21 cellular contexts compared by ENCODE assay signal in the genomic region with DNA sequence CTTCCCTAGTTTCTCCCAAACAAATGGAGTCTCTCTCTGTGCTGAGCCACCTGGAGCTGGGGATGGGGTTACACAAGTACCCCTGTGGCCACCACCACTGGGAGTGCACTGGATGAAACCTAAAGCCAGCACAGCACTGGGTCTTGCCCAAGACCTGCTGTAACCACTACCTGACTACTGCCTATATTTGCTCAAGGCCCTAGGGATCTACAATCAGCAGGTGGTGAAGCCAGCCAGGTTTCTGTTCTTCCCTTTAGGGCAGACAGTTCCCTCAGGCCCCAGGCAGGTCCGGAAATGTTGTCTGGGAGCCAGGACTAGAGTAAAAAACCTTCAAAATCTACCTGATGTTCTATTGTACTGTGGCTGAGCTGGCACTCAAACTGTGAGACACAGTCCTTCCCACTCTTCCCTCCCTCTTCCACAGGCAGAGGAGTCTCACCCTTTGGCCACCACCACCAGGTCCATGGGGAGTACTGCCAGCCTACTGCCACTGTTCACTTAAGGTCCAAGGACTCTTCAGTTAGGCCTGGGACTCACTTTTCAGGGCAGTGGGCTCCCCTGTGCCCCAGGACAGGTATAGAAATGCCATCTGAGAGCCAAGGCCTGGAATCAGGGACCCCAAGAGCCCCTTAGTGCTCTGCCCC. TPM values are rescaled to one million over a fixed set of nuclear protein-coding genes. Genes with fewer than 3 reads are reported as not detected.
DNase-seq lines count a peak whose midpoint lies in the region; ATAC-seq and TF ChIP-seq lines count a peak whose summit lies in the region.
"Had no signal": no experiment of that assay in that cellular context is flagged by ENCODE, and none has a peak within 500 bp of the region (broad histone marks: within the 10 kb centered on the region; RNA-seq: fewer than 3 reads in every experiment).

No MANE protein-coding gene starts in this region.

- H3K4me1 ChIP-seq in HEK293 (ENCODE audit: control insufficient read depth, insufficient read depth, low read length) (no peaks in the 10 kb centered on the region), OCI-LY3 (ENCODE audit: low read length) (peaks cover 11% of the 10 kb centered on the region), right lobe of liver (peaks cover 0 to 4% (median 0%) of the 10 kb centered on the region in 4 donors), psoas muscle (no peaks in the 10 kb centered on the region)
- H3K4me1 ChIP-seq in effector memory CD4-positive, alpha-beta T cell (ENCODE audit: control insufficient read depth, insufficient read depth, low read length, poor library complexity, severe bottlenecking): no peaks in the 10 kb centered on the region
- H3K4me1 ChIP-seq: HAP-1, SJSA1 had no signal

- H3K36me3 ChIP-seq in HEK293 (ENCODE audit: control insufficient read depth in 2 of 2, insufficient read depth in 1 of 2, low read length in 2 of 2) (peaks cover 0 to 6% of the 10 kb centered on the region in 2 experiments; a peak in 1 of 3 replicates), OCI-LY3 (replicated peaks; ENCODE audit: low read depth, low read length) (no peaks in the 10 kb centered on the region), right lobe of liver (no peaks in the 10 kb centered on the region), psoas muscle (ENCODE audit: insufficient read depth in 1 of 2, low read depth in 1 of 2) (no peaks in the 10 kb centered on the region)
- H3K36me3 ChIP-seq in effector memory CD4-positive, alpha-beta T cell (ENCODE audit: control insufficient read depth, insufficient read depth, low read length): no peaks in the 10 kb centered on the region
- H3K36me3 ChIP-seq: HAP-1, MG63, SJSA1 had no signal

- H4K20me1 ChIP-seq in OCI-LY3 (ENCODE audit: insufficient read depth, low read length): no peaks in the 10 kb centered on the region

- ATAC-seq in right lobe of liver (peak in 3 of 4 donors; percentile 77 to 94 (median 79)), psoas muscle (no peak)

- intact Hi-C loops in right lobe of liver (cut with DNase I): no loop called here
- intact Hi-C loops in psoas muscle (cut with DNase I): no loop called here

- H3K27me3 ChIP-seq in OCI-LY3 (ENCODE audit: low read depth, low read length) (no peaks in the 10 kb centered on the region), right lobe of liver (no peaks in the 10 kb centered on the region), psoas muscle (ENCODE audit: insufficient read depth in 3 of 3, low read length in 2 of 3) (no peaks in the 10 kb centered on the region)
- no peaks in the 10 kb centered on the region for H3K27me3 ChIP-seq in effector memory CD4-positive, alpha-beta T cell (replicated peaks; ENCODE audit: control insufficient read depth, insufficient read depth, low read length, poor library complexity, severe bottlenecking)
- H3K27me3 ChIP-seq: MG63, SJSA1 had no signal

- no peaks in the 10 kb centered on the region for H3K9me3 ChIP-seq in HEK293 (ENCODE audit: control insufficient read depth, insufficient read depth, low read depth, low read length)
- H3K9me3 ChIP-seq in OCI-LY3 (ENCODE audit: insufficient read depth, low read length): no peaks in the 10 kb centered on the region
- H3K9me3 ChIP-seq in right lobe of liver: no peaks in the 10 kb centered on the region
- H3K9me3 ChIP-seq in effector memory CD4-positive, alpha-beta T cell (ENCODE audit: control insufficient read depth, low read length): no peaks in the 10 kb centered on the region
- H3K9me3 ChIP-seq in psoas muscle: no peaks in the 10 kb centered on the region
- H3K9me3 ChIP-seq: HAP-1, MG63, SJSA1 had no signal

- CTCF ChIA-PET in HEK293 (lab: Yijun Ruan, JAX): no interaction called here

- H3K9ac ChIP-seq in OCI-LY3 (ENCODE audit: low read length): no peak overlapping the region
- H3K9ac ChIP-seq: GM23248 had no signal

- POLR2A ChIA-PET in HEK293 (lab: Yijun Ruan, JAX): no interaction called here

- no peaks in the 10 kb centered on the region for H3K79me2 ChIP-seq in OCI-LY3 (ENCODE audit: low read length)

- H3K27ac ChIP-seq in HEK293 (ENCODE audit: extremely low read depth, low read depth, low read length) (no peak overlapping the region), OCI-LY3 (ENCODE audit: low read length) (no peak overlapping the region), right lobe of liver (no peak overlapping the region), psoas muscle (no peak overlapping the region)
- H3K27ac ChIP-seq in effector memory CD4-positive, alpha-beta T cell (ENCODE audit: insufficient read depth, low read length, poor library complexity, severe bottlenecking): no peak overlapping the region
- H3K27ac ChIP-seq: GM23248, SJSA1 had no signal

- no peak for TF ChIP-seq CTCF in HEK293 (tag by site-specific recombination; IDR thresholded peaks at IDR 0.05)
- TF ChIP-seq CTCF in OCI-LY3 (IDR thresholded peaks at IDR 0.05; ENCODE audit: low read depth, low read length): no peak
- TF ChIP-seq CTCF in right lobe of liver (IDR thresholded peaks at IDR 0.05): no peak
- TF ChIP-seq CTCF in psoas muscle (IDR thresholded peaks at IDR 0.05): no peak

- H3K4me3 ChIP-seq in HEK293 (ENCODE audit: low read depth, low read length): no peak overlapping the region
- no peak overlapping the region for H3K4me3 ChIP-seq in OCI-LY3 (ENCODE audit: low read length)
- H3K4me3 ChIP-seq in right lobe of liver: no peak overlapping the region
- H3K4me3 ChIP-seq in effector memory CD4-positive, alpha-beta T cell (ENCODE audit: insufficient read depth, low read depth, low read length, poor library complexity, severe bottlenecking): no peak overlapping the region
- H3K4me3 ChIP-seq in psoas muscle: no peak overlapping the region
- H3K4me3 ChIP-seq: GM23248, HAP-1, MG63, SJSA1 had no signal

- WGBS in right lobe of liver (ENCODE audit: insufficient coverage, low coverage, low lambda C conversion rate, missing lambda C conversion rate): no CpG with 5 or more reads among the region's 1 CpG
- WGBS in psoas muscle, 3 donors: 90 to 95% (median 92%) methylated on average over 1 of the region's 1 CpG

- peak overlapping the region; percentile 27 for H3K4me2 ChIP-seq in OCI-LY3 (ENCODE audit: low read length)

- TF ChIP-seq POLR2A in right lobe of liver (IDR thresholded peaks at IDR 0.05): no peak

- no peak overlapping the region for H2AFZ ChIP-seq in OCI-LY3 (ENCODE audit: low read depth, low read length)
- H2AFZ ChIP-seq: GM23248 had no signal

- DNase-seq in NCI-H345 (lab: John Stamatoyannopoulos, UW) (peak; percentile 2), NCI-H345 treated with DMSO at 0.1 percent for 48 hours (lab: John Stamatoyannopoulos, UW; ENCODE audit: unreplicated experiment) (no peak), right lobe of liver (peak in 1 of 3 donors; percentile 61), retina (no peak), psoas muscle (no peak)
- no peak for DNase-seq in effector memory CD4-positive, alpha-beta T cell
- DNase-seq: CD4-positive, alpha-beta T cell; DMS53; GM23248; Kasumi-1; NCI-H1092; NCI-H1436 treated with DMSO at 0.1 percent for 48 hours; NCI-H446 treated with DMSO at 0.1 percent for 48 hours; SW 1271; T-helper 2 cell had no signal

TF ChIP-seq in HEK293, 187 proteins besides CTCF, POLR2A, EP300 and RAD21:
- peak; percentile 39; the same call in 1 of the 2 replicates for TF ChIP-seq ZIC2 (tag by site-specific recombination; IDR thresholded peaks at IDR 0.05)
- TF ChIP-seq, protein P1, sequence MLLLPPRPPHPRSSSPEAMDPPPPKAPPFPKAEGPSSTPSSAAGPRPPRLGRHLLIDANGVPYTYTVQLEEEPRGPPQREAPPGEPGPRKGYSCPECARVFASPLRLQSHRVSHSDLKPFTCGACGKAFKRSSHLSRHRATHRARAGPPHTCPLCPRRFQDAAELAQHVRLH (tag by site-specific recombination; IDR thresholded peaks at IDR 0.05): no peak
TF ChIP-seq in HEK293: peak in this region for 1.

RNA-seq across cellular contexts. Expression of a gene that starts 23.8 kb away (rescaled TPM):
- total RNA-seq in right lobe of liver (under 1 TPM in 2 of 6 experiments, not detected in 4; 0.09 to 0.11 TPM), psoas muscle (under 1 TPM in 3 of 4 donors, not detected in 1; 0.06 to 0.38 (median 0.10) TPM)
- polyA plus RNA-seq in psoas muscle: under 1 TPM in 2 of 3 donors, not detected in 1; 0.01 to 0.09 TPM
- total RNA-seq: GM23248, SJSA1 had no signal
- polyA plus RNA-seq: BJ, GM23248 had no signal

RNA-seq across cellular contexts. Expression of a gene that starts 47.2 kb away (rescaled TPM):
- total RNA-seq in right lobe of liver (10 to 100 TPM in 3 of 6 experiments, 1 to 10 TPM in 3; 7.5 to 11.7 (median 10.6) TPM), psoas muscle (10 to 100 TPM; 11.6 to 24.1 (median 13.4) TPM)
- polyA plus RNA-seq in psoas muscle: 10 to 100 TPM; 10.6 to 22.6 (median 18.9) TPM

Comparison
In these comparisons a context has a peak if more than half of its experiments do, and no peak if none do; other contexts are left out.
1. ATAC-seq: peak in right lobe of liver (3 of 4); none in psoas muscle (0 of 4).